Comparison of ENCODE assay signal across 6 cellular contexts in genomic region chr14:89547047-89547446, GRCh38.
A peak's percentile ranks its signal among the peaks of the same experiment; 100 is the strongest.
DNase-seq lines count a peak whose midpoint lies in the region; ATAC-seq, FAIRE-seq and TF ChIP-seq lines count a peak whose summit lies in the region.
"Not testable (repeated sequence)": the region's sequence is repeated elsewhere in the genome, so short reads cannot be mapped to it uniquely, and the experiment has no call there.

No MANE protein-coding gene starts in this region.

- H4K8ac ChIP-seq in H1 (ENCODE audit: extremely low read depth, insufficient read depth, low read length), result not testable (repeated sequence)

- H4K20me1 ChIP-seq in H1 (replicated peaks in 1 of 2; ENCODE audit: control insufficient read depth in 1 of 2, insufficient read depth in 2 of 2, low read length in 2 of 2); endothelial cell of umbilical vein (replicated peaks; ENCODE audit: control insufficient read depth, extremely low read depth, insufficient read depth, low read length): not testable (repeated sequence)

- FAIRE-seq in A549 (lab: Jason Lieb, UNC); H1 (lab: Jason Lieb, UNC): not testable (repeated sequence)
- peak; percentile 57 for FAIRE-seq in endothelial cell of umbilical vein (lab: Jason Lieb, UNC)

- not testable (repeated sequence) for H3K9me3 ChIP-seq in A549; HEK293 (ENCODE audit: control insufficient read depth, insufficient read depth, low read depth, low read length); H1 (ENCODE audit: insufficient read depth in 2 of 2, low read depth in 1 of 2, low read length in 1 of 2); endothelial cell of umbilical vein (replicated peaks; ENCODE audit: control insufficient read depth, insufficient read depth, low read length); esophagus muscularis mucosa

- not testable (repeated sequence) for H3K9me1 ChIP-seq in endothelial cell of umbilical vein (replicated peaks; ENCODE audit: control insufficient read depth, extremely low read depth, insufficient read depth, low read length)

- TF ChIP-seq EP300 in A549 (IDR thresholded peaks at IDR 0.05); H1 (IDR thresholded peaks at IDR 0.05; ENCODE audit: borderline replicate concordance in 1 of 2, low read depth in 2 of 2, low read length in 2 of 2); esophagus muscularis mucosa (IDR thresholded peaks at IDR 0.05): not testable (repeated sequence)

- 31% methylated on average over 5 of the region's 5 CpGs for WGBS in A549 (ENCODE audit: missing lambda C conversion rate)
- 93% methylated on average over 5 of the region's 5 CpGs; no CpG with 5 or more reads in 1 of the 2 experiments for WGBS in H1 (ENCODE audit: extremely low coverage in 1 of 2, insufficient coverage in 1 of 2, insufficient read length in 1 of 2, insufficient replicate concordance in 2 of 2, low coverage in 1 of 2, low lambda C conversion rate in 2 of 2, missing lambda C conversion rate in 1 of 2), 2 experiments
- 96% methylated on average over 5 of the region's 5 CpGs for WGBS in esophagus muscularis mucosa

- peak overlapping the region; percentile 20 for H3K27ac Mint-ChIP-seq in memory B cell

- not testable (repeated sequence) for ATAC-seq in A549; memory B cell (ENCODE audit: low read depth)

- H3K56ac ChIP-seq in H1 (replicated peaks; ENCODE audit: insufficient read length, low read depth, low read length), result not testable (repeated sequence)

- not testable (repeated sequence) for H3K9ac ChIP-seq in H1 (replicated peaks in 1 of 4; ENCODE audit: extremely low read depth in 1 of 4, low read depth in 3 of 4, low read length in 3 of 4); endothelial cell of umbilical vein (replicated peaks; ENCODE audit: extremely low read depth, insufficient read depth, low read length)

- H2BK15ac ChIP-seq in H1 (ENCODE audit: low read length), result not testable (repeated sequence)

- not testable (repeated sequence) for H3K27me3 ChIP-seq in H1 (replicated peaks in 1 of 4; ENCODE audit: control insufficient read depth in 3 of 4, extremely low read depth in 1 of 4, insufficient read depth in 3 of 4, low read length in 3 of 4); endothelial cell of umbilical vein (ENCODE audit: control insufficient read depth in 2 of 2, insufficient read depth in 2 of 2, low read length in 2 of 2); esophagus muscularis mucosa

- H3K79me2 ChIP-seq in H1 (ENCODE audit: control insufficient read depth in 1 of 2, insufficient read depth in 2 of 2, low read length in 2 of 2), result peaks cover 0 to 83% of the 10 kb centered on the region in 2 experiments; a peak in 3 of 4 replicates
- not testable (repeated sequence) for H3K79me2 ChIP-seq in endothelial cell of umbilical vein (ENCODE audit: control insufficient read depth, insufficient read depth, low read length)

- not testable (repeated sequence) for H2BK20ac ChIP-seq in H1 (ENCODE audit: low read length)

- not testable (repeated sequence) for H3K4me3 ChIP-seq in A549; HEK293 (ENCODE audit: low read depth, low read length); H1 (ENCODE audit: extremely low read depth in 1 of 4, insufficient read depth in 2 of 4, low read depth in 3 of 4, low read length in 4 of 4); endothelial cell of umbilical vein (replicated peaks in 1 of 3; ENCODE audit: insufficient read depth in 1 of 3, low read depth in 1 of 3, low read length in 3 of 3); esophagus muscularis mucosa

- dilution Hi-C loops in endothelial cell of umbilical vein (cut with MboI; ENCODE audit: extremely low pct_ligation_motif_present, low sequenced_read_pairs), result not testable (repeated sequence)

- not testable (repeated sequence) for DNase-seq in A549 (ENCODE audit: low read depth in 1 of 2, low spot score in 1 of 2); H1 (ENCODE audit: low read depth in 1 of 2, low spot score in 2 of 2); endothelial cell of umbilical vein (ENCODE audit: low read depth, low spot score); memory B cell (ENCODE audit: low spot score in 2 of 2)
- DNase-seq in esophagus muscularis mucosa (ENCODE audit: extremely low spot score), result peak; percentile 26

- CTCF ChIA-PET in A549 (lab: Yijun Ruan, JAX), result interaction anchor here (0.8 kb wide), 1 partner anchor 12 kb away, joined by 3 read pairs; no protein-coding TSS in a partner anchor
- CTCF ChIA-PET in HEK293 (lab: Yijun Ruan, JAX); endothelial cell of umbilical vein (lab: Charles Lee): not testable (repeated sequence)
- CTCF ChIA-PET in H1 (lab: Charles Lee; ENCODE audit: partially characterized antibody), result interaction anchor here (1.0 to 1.7 kb wide), 3 partner anchors 9 to 11 kb away, joined by 3 to 7 read pairs (median 5); no protein-coding TSS in a partner anchor

- not testable (repeated sequence) for BruUV-seq in endothelial cell of umbilical vein (replicated peaks; lab: Mats Ljungman, UMichigan)

- not testable (repeated sequence) for H3K36me3 Mint-ChIP-seq in memory B cell

- TF ChIP-seq CTCF in A549 (IDR thresholded peaks at IDR 0.05); HEK293 (tag by site-specific recombination; IDR thresholded peaks at IDR 0.05); H1 (IDR thresholded peaks at IDR 0.05; ENCODE audit: control extremely low read depth in 1 of 3, insufficient read depth in 1 of 3, low read depth in 1 of 3, low read length in 3 of 3); endothelial cell of umbilical vein (IDR thresholded peaks at IDR 0.05; ENCODE audit: extremely low read depth in 1 of 2, insufficient read depth in 1 of 2, low read depth in 1 of 2, low read length in 2 of 2); esophagus muscularis mucosa (IDR thresholded peaks at IDR 0.05): not testable (repeated sequence)

- not testable (repeated sequence) for H3K27me3 Mint-ChIP-seq in memory B cell

- H3K4me1 Mint-ChIP-seq in memory B cell, result peaks cover 18% of the 10 kb centered on the region

- H3K27ac ChIP-seq in A549; HEK293 (ENCODE audit: extremely low read depth, low read depth, low read length); H1 (ENCODE audit: low read depth, low read length); endothelial cell of umbilical vein (ENCODE audit: insufficient read depth, low read depth, low read length); esophagus muscularis mucosa (replicated peaks in 1 of 4): not testable (repeated sequence)

- not testable (repeated sequence) for H3K4me1 ChIP-seq in A549; HEK293 (ENCODE audit: control insufficient read depth, insufficient read depth, low read length); endothelial cell of umbilical vein (ENCODE audit: control insufficient read depth, extremely low read depth, insufficient read depth, low read length)
- H3K4me1 ChIP-seq in H1 (replicated peaks in 1 of 4; ENCODE audit: control insufficient read depth in 3 of 4, insufficient read depth in 4 of 4, low read length in 3 of 4) (peaks cover 3 to 25% (median 18%) of the 10 kb centered on the region in 4 experiments), esophagus muscularis mucosa (peaks cover 17 to 41% (median 27%) of the 10 kb centered on the region in 4 donors)

- H3K4me3 Mint-ChIP-seq in memory B cell, result not testable (repeated sequence)

- intact Hi-C loops in endothelial cell of umbilical vein (cut with micrococcal nuclease); esophagus muscularis mucosa (cut with DNase I): not testable (repeated sequence)

- not testable (repeated sequence) for H2BK12ac ChIP-seq in H1 (ENCODE audit: low read depth, low read length)

- not testable (repeated sequence) for H3K23ac ChIP-seq in H1 (ENCODE audit: insufficient read length)

- H4K91ac ChIP-seq in H1 (replicated peaks; ENCODE audit: insufficient read length, low read length), result not testable (repeated sequence)

- not testable (repeated sequence) for H3K79me1 ChIP-seq in H1 (ENCODE audit: low read depth, low read length)

- not testable (repeated sequence) for H3K4me2 ChIP-seq in A549; H1 (ENCODE audit: insufficient read depth in 1 of 2, low read depth in 2 of 2, low read length in 2 of 2); endothelial cell of umbilical vein (ENCODE audit: insufficient read depth, low read length)

- H2BK5ac ChIP-seq in H1 (ENCODE audit: low read depth, low read length), result not testable (repeated sequence)

- POLR2A ChIA-PET in A549 (lab: Yijun Ruan, JAX); HEK293 (lab: Yijun Ruan, JAX): not testable (repeated sequence)
- POLR2A ChIA-PET in H1 (lab: Charles Lee; ENCODE audit: partially characterized antibody), result interaction anchor here (1.6 kb wide), 1 partner anchor 14 kb away, joined by 4 read pairs; no protein-coding TSS in a partner anchor
- POLR2A ChIA-PET in endothelial cell of umbilical vein (lab: Charles Lee), result interaction anchor here (0.6 kb wide), 1 partner anchor 1960 kb away, joined by 3 read pairs; no protein-coding TSS in a partner anchor

- H2AK5ac ChIP-seq in H1 (ENCODE audit: low read depth, low read length), result not testable (repeated sequence)

- TF ChIP-seq POLR2A in A549 (IDR thresholded peaks at IDR 0.05; ENCODE audit: low read length); H1 (IDR thresholded peaks at IDR 0.05; ENCODE audit: control extremely low read depth in 1 of 2, low read depth in 2 of 2, low read length in 2 of 2); endothelial cell of umbilical vein (IDR thresholded peaks at IDR 0.05; ENCODE audit: low read depth, low read length); esophagus muscularis mucosa (IDR thresholded peaks at IDR 0.05; ENCODE audit: low read depth): not testable (repeated sequence)

- not testable (repeated sequence) for TF ChIP-seq RAD21 in A549 (conservative IDR thresholded peaks at IDR 0.05 in 1 of 2, IDR thresholded peaks at IDR 0.05 in 1 of 2); H1 (IDR thresholded peaks at IDR 0.05 in 1 of 2, conservative IDR thresholded peaks at IDR 0.05 in 1 of 2; ENCODE audit: low read depth in 2 of 2, low read length in 2 of 2)

- H3K36me3 ChIP-seq in HEK293 (ENCODE audit: control insufficient read depth in 2 of 2, insufficient read depth in 1 of 2, low read length in 2 of 2); H1 (ENCODE audit: control insufficient read depth in 2 of 4, insufficient read depth in 4 of 4, low read length in 3 of 4); endothelial cell of umbilical vein (ENCODE audit: control insufficient read depth in 2 of 2, extremely low read depth in 1 of 2, insufficient read depth in 2 of 2, low read length in 2 of 2); esophagus muscularis mucosa: not testable (repeated sequence)

- H2BK120ac ChIP-seq in H1 (replicated peaks; ENCODE audit: low read depth, low read length), result not testable (repeated sequence)

- not testable (repeated sequence) for H3K23me2 ChIP-seq in H1 (ENCODE audit: low read depth, low read length)

- H3K18ac ChIP-seq in H1 (ENCODE audit: extremely low read depth, low read length), result not testable (repeated sequence)

- H4K5ac ChIP-seq in H1 (ENCODE audit: insufficient read length, low read depth, low read length), result not testable (repeated sequence)

- not testable (repeated sequence) for H3K9me3 Mint-ChIP-seq in memory B cell

- not testable (repeated sequence) for H2AFZ ChIP-seq in H1 (ENCODE audit: low read length); endothelial cell of umbilical vein (ENCODE audit: low read depth, low read length)

- H3K14ac ChIP-seq in H1 (ENCODE audit: insufficient read length), result not testable (repeated sequence)

- not testable (repeated sequence) for H3K4ac ChIP-seq in H1 (replicated peaks; ENCODE audit: insufficient read length, low read depth, low read length)
